In genomic region chr2:62870966-62871365, GRCh38 we compare ENCODE assay signal across 2 cellular contexts.
A peak's percentile ranks its signal among the peaks of the same experiment; 100 is the strongest.
TF ChIP-seq lines count a peak whose summit lies in the region.

No MANE protein-coding gene starts in this region.

TF ChIP-seq in IMR-90, 13 proteins besides CTCF, POLR2A, EP300 and RAD21:
- TF ChIP-seq ELK1 (IDR thresholded peaks at IDR 0.05; ENCODE audit: borderline replicate concordance, low read depth, low read length) (no peak), NFE2L2 (IDR thresholded peaks at IDR 0.05; ENCODE audit: low read depth, low read length) (no peak), CEBPB (IDR thresholded peaks at IDR 0.05; ENCODE audit: low read depth, low read length) (0 out of 2 replicates have a peak, but pooled peaks have one; percentile 13)

TF ChIP-seq in GM12878, 131 proteins besides CTCF, POLR2A, EP300 and RAD21:
- TF ChIP-seq TARDBP (IDR thresholded peaks at IDR 0.05; ENCODE audit: borderline replicate concordance) = no peak
- TF ChIP-seq USF2 (IDR thresholded peaks at IDR 0.05; ENCODE audit: borderline replicate concordance, low read depth, low read length) = no peak
